In genomic region chr18:49648811-49649210, GRCh38 we compare ENCODE assay signal across 14 cellular contexts.
DNase-seq lines count a peak whose midpoint lies in the region; ATAC-seq, FAIRE-seq and TF ChIP-seq lines count a peak whose summit lies in the region.
"Had no signal": no experiment of that assay in that cellular context is flagged by ENCODE, and none has a peak within 500 bp of the region (broad histone marks: within the 10 kb centered on the region; RNA-seq: fewer than 3 reads in every experiment).

No MANE protein-coding gene starts in this region.

- H4K20me1 ChIP-seq in HepG2 (ENCODE audit: insufficient read depth, low read length) (no peaks in the 10 kb centered on the region), GM12878 (ENCODE audit: control insufficient read depth, insufficient read depth) (no peaks in the 10 kb centered on the region)

- FAIRE-seq in HepG2 (lab: Jason Lieb, UNC), result no peak
- no peak for FAIRE-seq in GM12878 (lab: Jason Lieb, UNC)
- FAIRE-seq: GM12892, pancreas had no signal

- BruUV-seq in HepG2 (replicated peaks; lab: Mats Ljungman, UMichigan) (no TSS peak), GM12878 (replicated peaks; lab: Mats Ljungman, UMichigan) (no TSS peak)

- no peaks in the 10 kb centered on the region for H3K79me2 ChIP-seq in HepG2 (ENCODE audit: insufficient read depth, low read length)
- H3K79me2 ChIP-seq in GM12878 (ENCODE audit: control insufficient read depth, insufficient read depth, low read length), result no peaks in the 10 kb centered on the region

- SMC1A ChIA-PET in GM12878 (lab: Charles Lee; ENCODE audit: uncharacterized antibody, unreplicated experiment), result interaction anchor here (0.7 kb wide), 1 partner anchor 111 kb away, joined by 3 read pairs; no protein-coding TSS in a partner anchor

- CTCF ChIA-PET in HepG2 (lab: Yijun Ruan, JAX; ENCODE audit: low intra/inter-chr PET ratio, low total read pairs), result no interaction called here
- CTCF ChIA-PET in GM12878 (lab: Yijun Ruan, JAX), result interaction anchor here (0.6 to 0.9 kb wide), 2 partner anchors 51 to 211 kb away, joined by 3 read pairs; no protein-coding TSS in a partner anchor

- ATAC-seq in HepG2 (no peak), GM12878 (0 out of 3 replicates have a peak, but pooled peaks have one; percentile 23), right lobe of liver (no peak)

- H3K27ac ChIP-seq in liver (ENCODE audit: low read depth in 1 of 2, low read length in 2 of 2), result no peak overlapping the region
- no peak overlapping the region for H3K27ac ChIP-seq in HepG2 (ENCODE audit: extremely low read length, insufficient read depth, low read length)
- H3K27ac ChIP-seq in GM12878 (ENCODE audit: control insufficient read depth, insufficient read depth), result no peak overlapping the region
- no peak overlapping the region for H3K27ac ChIP-seq in right lobe of liver
- no peak overlapping the region for H3K27ac ChIP-seq in vagina
- H3K27ac ChIP-seq in suprapubic skin, result no peak overlapping the region
- H3K27ac ChIP-seq: pancreas, SK-N-MC, VCaP had no signal

- H3K9me3 ChIP-seq in liver (ENCODE audit: control insufficient read depth in 4 of 4, low read length in 3 of 4), result no peaks in the 10 kb centered on the region
- no peaks in the 10 kb centered on the region for H3K9me3 ChIP-seq in HepG2 (ENCODE audit: low read length)
- H3K9me3 ChIP-seq in GM12878 (replicated peaks; ENCODE audit: control insufficient read depth, insufficient read depth, low read length), result no peaks in the 10 kb centered on the region
- H3K9me3 ChIP-seq in right lobe of liver, result no peaks in the 10 kb centered on the region
- no peaks in the 10 kb centered on the region for H3K9me3 ChIP-seq in vagina
- no peaks in the 10 kb centered on the region for H3K9me3 ChIP-seq in suprapubic skin
- H3K9me3 ChIP-seq: pancreas had no signal

- POLR2A ChIA-PET in HepG2 (lab: Yijun Ruan, JAX) (interaction anchor here (1.7 kb wide), 1 partner anchor 20 kb away, joined by 3 read pairs; no protein-coding TSS in a partner anchor), GM12878 (lab: Charles Lee) (no interaction called here)

- peak; percentile 42 for TF ChIP-seq CTCF in liver (IDR thresholded peaks at IDR 0.05; ENCODE audit: low read depth, low read length, missing input control)
- no peak for TF ChIP-seq CTCF in HepG2 (CRISPR knock-in tag; IDR thresholded peaks at IDR 0.05)
- TF ChIP-seq CTCF in GM12878 (IDR thresholded peaks at IDR 0.05 in 2 of 3, conservative IDR thresholded peaks at IDR 0.05 in 1 of 3; ENCODE audit: control insufficient read depth in 2 of 3, extremely low read depth in 1 of 3, insufficient read depth in 1 of 3, low read depth in 3 of 3, low read length in 3 of 3), result peak in 2 of 3 experiments; percentile 12 to 29; a peak in 1 of 6 replicates
- TF ChIP-seq CTCF in right lobe of liver (IDR thresholded peaks at IDR 0.05), result peak; percentile 19 to 46 (median 36)
- no peak for TF ChIP-seq CTCF in vagina (IDR thresholded peaks at IDR 0.05)
- TF ChIP-seq CTCF in suprapubic skin (IDR thresholded peaks at IDR 0.05), result no peak

- intact Hi-C loops in HepG2 (cut with micrococcal nuclease; ENCODE audit: unreplicated experiment) (no loop called here), GM12878 (cut with micrococcal nuclease; ENCODE audit: unreplicated experiment) (loop anchor here (10.0 kb wide), 1 partner anchor 134 kb away; no protein-coding TSS in a partner anchor), right lobe of liver (cut with DNase I) (no loop called here), vagina (cut with DNase I) (no loop called here)

- no peak for TF ChIP-seq POLR2A in HepG2 (IDR thresholded peaks at IDR 0.05; ENCODE audit: insufficient read depth in 1 of 2, low read depth in 2 of 2, low read length in 2 of 2)
- no peak for TF ChIP-seq POLR2A in GM12878 (IDR thresholded peaks at IDR 0.05; ENCODE audit: low read depth, low read length)
- no peak for TF ChIP-seq POLR2A in right lobe of liver (IDR thresholded peaks at IDR 0.05)
- no peak for TF ChIP-seq POLR2A in vagina (IDR thresholded peaks at IDR 0.05)
- TF ChIP-seq POLR2A in suprapubic skin (IDR thresholded peaks at IDR 0.05), result no peak

- RAD21 ChIA-PET in GM12878 (lab: Charles Lee; ENCODE audit: unreplicated experiment), result interaction anchor here (1.3 kb wide), 1 partner anchor 210 kb away, joined by 4 read pairs; no protein-coding TSS in a partner anchor

- DNase-seq in HepG2 (ENCODE audit: low spot score) (no peak), GM12878 (ENCODE audit: low read depth, low spot score) (no peak), right lobe of liver (no peak), islet precursor cell (no peak), vagina (ENCODE audit: extremely low spot score in 2 of 2) (no peak), suprapubic skin (ENCODE audit: low spot score in 2 of 2) (no peak)
- no peak for DNase-seq in effector CD4-positive, alpha-beta T cell
- DNase-seq: central memory CD4-positive, alpha-beta T cell; NCI-H2081 treated with DMSO at 0.1 percent for 48 hours; pancreas had no signal

- H2AFZ ChIP-seq in HepG2 (ENCODE audit: low read length) (no peak overlapping the region), GM12878 (ENCODE audit: control insufficient read depth, low read depth, low read length) (no peak overlapping the region)

- no peaks in the 10 kb centered on the region for H3K27me3 ChIP-seq in liver (ENCODE audit: control insufficient read depth in 4 of 4, insufficient read depth in 4 of 4, low read length in 3 of 4)
- H3K27me3 ChIP-seq in HepG2 (ENCODE audit: control insufficient read depth in 1 of 2, insufficient read depth in 2 of 2, low read length in 2 of 2), result peaks cover 1 to 10% of the 10 kb centered on the region in 2 experiments; a peak in 3 of 5 replicates
- H3K27me3 ChIP-seq in GM12878 (replicated peaks in 1 of 2; ENCODE audit: control insufficient read depth in 2 of 2, insufficient read depth in 2 of 2, low read length in 1 of 2), result peaks cover 0 to 3% of the 10 kb centered on the region in 2 experiments; a peak in 3 of 4 replicates
- H3K27me3 ChIP-seq in right lobe of liver, result no peaks in the 10 kb centered on the region
- H3K27me3 ChIP-seq in vagina, result no peaks in the 10 kb centered on the region
- no peaks in the 10 kb centered on the region for H3K27me3 ChIP-seq in suprapubic skin
- H3K27me3 ChIP-seq: pancreas had no signal

- WGBS in liver, result 87% methylated on average over 3 of the region's 3 CpGs
- 65% methylated on average over 3 of the region's 3 CpGs for WGBS in HepG2 (ENCODE audit: low lambda C conversion rate)
- 31% methylated on average over 3 of the region's 3 CpGs for WGBS in GM12878 (ENCODE audit: insufficient coverage, insufficient replicate concordance, low lambda C conversion rate, missing lambda C conversion rate)
- WGBS in right lobe of liver (ENCODE audit: insufficient coverage, low coverage, low lambda C conversion rate, missing lambda C conversion rate), result 71% methylated on average over 3 of the region's 3 CpGs
- 81% methylated on average over 3 of the region's 3 CpGs for WGBS in suprapubic skin

- H3K4me1 ChIP-seq in liver (ENCODE audit: control insufficient read depth in 4 of 4, insufficient read depth in 4 of 4, low read length in 3 of 4), result peaks cover 5 to 46% (median 23%) of the 10 kb centered on the region in 4 donors
- peaks cover 36% of the 10 kb centered on the region for H3K4me1 ChIP-seq in HepG2 (ENCODE audit: insufficient read depth, low read length)
- no peaks in the 10 kb centered on the region for H3K4me1 ChIP-seq in GM12878 (ENCODE audit: control insufficient read depth, insufficient read depth, low read length)
- H3K4me1 ChIP-seq in right lobe of liver, result peaks cover 0 to 43% (median 8%) of the 10 kb centered on the region in 4 donors
- H3K4me1 ChIP-seq in vagina, result peaks cover 10% of the 10 kb centered on the region
- peaks cover 18% of the 10 kb centered on the region for H3K4me1 ChIP-seq in suprapubic skin

- TF ChIP-seq EP300 in HepG2 (IDR thresholded peaks at IDR 0.05; ENCODE audit: low read depth in 2 of 2, low read length in 2 of 2) (no peak), HepG2 (CRISPR knock-in tag; IDR thresholded peaks at IDR 0.05; ENCODE audit: borderline replicate concordance) (no peak), GM12878 (IDR thresholded peaks at IDR 0.05; ENCODE audit: borderline replicate concordance in 1 of 2, control insufficient read depth in 1 of 2, low read depth in 2 of 2, low read length in 2 of 2) (no peak), suprapubic skin (IDR thresholded peaks at IDR 0.05) (no peak)

- H3K4me2 ChIP-seq in HepG2 (ENCODE audit: low read depth, low read length), result no peak overlapping the region
- no peak overlapping the region for H3K4me2 ChIP-seq in GM12878 (ENCODE audit: control insufficient read depth, insufficient read depth)

- H3K9ac ChIP-seq in liver (ENCODE audit: low read depth in 1 of 2, low read length in 2 of 2) (no peak overlapping the region), HepG2 (ENCODE audit: insufficient read depth, low read depth, low read length) (no peak overlapping the region), GM12878 (ENCODE audit: control insufficient read depth, insufficient read depth, low read length) (no peak overlapping the region)

- no peaks in the 10 kb centered on the region for H3K36me3 ChIP-seq in liver (ENCODE audit: control insufficient read depth in 4 of 4, insufficient read depth in 3 of 4, low read depth in 1 of 4, low read length in 3 of 4)
- no peaks in the 10 kb centered on the region for H3K36me3 ChIP-seq in HepG2 (replicated peaks in 1 of 2; ENCODE audit: control insufficient read depth in 1 of 2, insufficient read depth in 2 of 2, low read length in 2 of 2)
- no peaks in the 10 kb centered on the region for H3K36me3 ChIP-seq in GM12878 (ENCODE audit: control insufficient read depth in 2 of 2, insufficient read depth in 2 of 2, low read length in 1 of 2)
- H3K36me3 ChIP-seq in right lobe of liver, result no peaks in the 10 kb centered on the region
- H3K36me3 ChIP-seq in vagina, result no peaks in the 10 kb centered on the region
- no peaks in the 10 kb centered on the region for H3K36me3 ChIP-seq in suprapubic skin
- H3K36me3 ChIP-seq: pancreas had no signal

- TF ChIP-seq RAD21 in liver (IDR thresholded peaks at IDR 0.05) (peak; percentile 39 to 57), HepG2 (CRISPR knock-in tag; IDR thresholded peaks at IDR 0.05) (no peak), GM12878 (IDR thresholded peaks at IDR 0.05; ENCODE audit: insufficient read depth, low read depth, low read length) (no peak)

- in situ Hi-C loops in HepG2 (cut with HindIII; ENCODE audit: extremely low pct_ligation_motif_present, low pct_unique_long_range_greater_than_20kb), result no loop called here
- in situ Hi-C loops in GM12878 (cut with MboI), result no loop called here

- H3K4me3 ChIP-seq in liver (ENCODE audit: low read depth in 1 of 3, low read length in 3 of 3) (no peak overlapping the region), HepG2 (replicated peaks in 1 of 3; ENCODE audit: insufficient read depth in 1 of 3, low read depth in 2 of 3, low read length in 3 of 3) (no peak overlapping the region), GM12878 (no peak overlapping the region), right lobe of liver (no peak overlapping the region), vagina (no peak overlapping the region), suprapubic skin (no peak overlapping the region)
- H3K4me3 ChIP-seq: pancreas, SK-N-MC had no signal

TF ChIP-seq in liver, 16 proteins besides CTCF, POLR2A, EP300 and RAD21 (continues in another document):
- no peak for TF ChIP-seq RXRA (IDR thresholded peaks at IDR 0.05)
- TF ChIP-seq SP1 (IDR thresholded peaks at IDR 0.05), result no peak

TF ChIP-seq in GM12878, 131 proteins besides CTCF, POLR2A, EP300 and RAD21 (continues in another document):
- TF ChIP-seq MXI1 (IDR thresholded peaks at IDR 0.05; ENCODE audit: low read depth, low read length) (no peak), FOXM1 (IDR thresholded peaks at IDR 0.05; ENCODE audit: low read depth, low read length) (no peak)

Comparison
In these comparisons a context has a peak if more than half of its experiments do, and no peak if none do; other contexts are left out.
1. CTCF ChIP-seq: peak in liver (single experiment), GM12878 (2 of 3) and right lobe of liver (4 of 4); none in HepG2 (single experiment), vagina (0 of 3) and suprapubic skin (0 of 2).